In the genomic region with DNA sequence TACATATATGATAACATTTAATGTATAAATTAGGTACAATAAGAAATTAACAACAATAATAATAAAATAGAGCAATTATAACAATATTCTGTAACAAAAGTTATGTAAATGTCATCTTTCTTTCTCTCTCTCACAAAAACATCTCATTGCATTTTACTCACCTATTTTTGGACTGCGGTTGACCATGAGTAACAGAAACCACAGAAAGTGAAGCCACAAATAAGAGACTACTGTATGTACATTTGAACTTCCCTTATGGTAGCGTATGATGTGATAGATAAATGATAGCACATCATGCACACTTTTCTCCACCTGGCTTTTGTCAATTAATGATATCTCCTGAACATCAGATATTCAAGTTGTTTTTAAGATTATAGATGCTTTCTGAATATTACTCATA, we compare ENCODE assay signal across 8 cellular contexts.
A peak's percentile ranks its signal among the peaks of the same experiment; 100 is the strongest.
DNase-seq lines count a peak whose midpoint lies in the region; ATAC-seq, FAIRE-seq and TF ChIP-seq lines count a peak whose summit lies in the region.

No MANE protein-coding gene starts in this region.

- no peak overlapping the region for H3K4me3 ChIP-seq in uterus

- CTCF ChIA-PET in activated B cell treated with CpG ODN at 0.5 μM for 24 hours (lab: Charles Lee), result no interaction called here

- peak overlapping the region; percentile 67 for H3K27ac Mint-ChIP-seq in activated B cell treated with CpG ODN at 0.5 μM for 24 hours

- H3K4me1 ChIP-seq in uterus, result no peaks in the 10 kb centered on the region

- peak overlapping the region; percentile 70 for H3K4me3 Mint-ChIP-seq in activated B cell treated with CpG ODN at 0.5 μM for 24 hours

- TF ChIP-seq POLR2A in GM12891 (IDR thresholded peaks at IDR 0.05; ENCODE audit: low read depth, low read length), result no peak
- no peak for TF ChIP-seq POLR2A in uterus (IDR thresholded peaks at IDR 0.05)

- peaks cover 28% of the 10 kb centered on the region for H3K4me1 Mint-ChIP-seq in activated B cell treated with CpG ODN at 0.5 μM for 24 hours

- ATAC-seq in HG03378 (IDR thresholded peaks at IDR 0.05; ENCODE audit: unreplicated experiment), result peak; percentile 100
- peak; percentile 94 for ATAC-seq in activated B cell treated with CpG ODN at 0.5 μM for 24 hours (ENCODE audit: low read depth)

- H3K27me3 ChIP-seq in uterus, result no peaks in the 10 kb centered on the region

- no peak overlapping the region for H3K27ac ChIP-seq in uterus

- TF ChIP-seq CTCF in GM20000 (IDR thresholded peaks at IDR 0.05; ENCODE audit: extremely low read depth, missing control alignments) (no peak), activated B cell treated with CpG ODN at 0.5 μM for 24 hours (IDR thresholded peaks at IDR 0.05) (no peak), uterus (IDR thresholded peaks at IDR 0.05) (no peak)

- H3K9me3 Mint-ChIP-seq in activated B cell treated with CpG ODN at 0.5 μM for 24 hours, result no peaks in the 10 kb centered on the region

- no peaks in the 10 kb centered on the region for H3K9me3 ChIP-seq in uterus

- no peaks in the 10 kb centered on the region for H3K27me3 Mint-ChIP-seq in activated B cell treated with CpG ODN at 0.5 μM for 24 hours

- POLR2A ChIA-PET in activated B cell treated with CpG ODN at 0.5 μM for 24 hours (lab: Charles Lee), result no interaction called here

- DNase-seq in GM12891 (ENCODE audit: insufficient read length, low spot score) (no peak), GM20000 (ENCODE audit: low spot score) (peak; percentile 49), activated B cell treated with CpG ODN at 0.5 μM for 24 hours (no peak), T-helper 9 cell (no peak), uterus (no peak), NCI-H1417 treated with DMSO at 0.1 percent for 48 hours (lab: John Stamatoyannopoulos, UW) (no peak)
- DNase-seq in NK-92 treated with Interleukin-12 subunit alpha and Interleukin-12 subunit beta, amount 100 ng/mL, for 24 hours (lab: John Stamatoyannopoulos, UW), result no peak

- no peaks in the 10 kb centered on the region for H3K36me3 Mint-ChIP-seq in activated B cell treated with CpG ODN at 0.5 μM for 24 hours (ENCODE audit: low read depth)

- peak; percentile 79 for FAIRE-seq in GM12891 (lab: Jason Lieb, UNC)

- H3K36me3 ChIP-seq in uterus, result no peaks in the 10 kb centered on the region

- intact Hi-C loops in activated B cell treated with CpG ODN at 0.5 μM for 24 hours (cut with micrococcal nuclease), result loop anchor here (1.0 to 2.0 kb wide), 2 partner anchors 8 to 67 kb away; no protein-coding TSS in a partner anchor
- intact Hi-C loops in uterus (cut with DNase I; ENCODE audit: low total_unique reads), result no loop called here

TF ChIP-seq in GM12891, 5 proteins besides CTCF, POLR2A, EP300 and RAD21:
- TF ChIP-seq SPI1 (IDR thresholded peaks at IDR 0.05; ENCODE audit: low read depth, low read length), result no peak
- TF ChIP-seq POU2F2 (IDR thresholded peaks at IDR 0.05; ENCODE audit: low read depth, low read length), result no peak
- no peak for TF ChIP-seq POLR2AphosphoS5 (IDR thresholded peaks at IDR 0.05; ENCODE audit: low read depth, low read length)
- no peak for TF ChIP-seq TAF1 (IDR thresholded peaks at IDR 0.05; ENCODE audit: low read depth, low read length)
- TF ChIP-seq PAX5 (IDR thresholded peaks at IDR 0.05; ENCODE audit: insufficient read depth, low read length, severe bottlenecking), result no peak
TF ChIP-seq in GM12891: peak in this region for 0.
